Comparison of ENCODE assay signal across 32 cellular contexts in genomic region chr4:10596586-10597285, GRCh38.
"Had no signal": no experiment of that assay in that cellular context is flagged by ENCODE, and none has a peak within 500 bp of the region (broad histone marks: within the 10 kb centered on the region; RNA-seq: fewer than 3 reads in every experiment).

No MANE protein-coding gene starts in this region.

- H3K4me3 Mint-ChIP-seq: activated B cell treated with CpG ODN at 0.5 μM for 24 hours; activated CD8-positive, alpha-beta T cell treated with anti-CD3 and anti-CD28 coated beads for 36 hours; activated naive CD8-positive, alpha-beta T cell; activated T-cell treated with anti-CD3 and anti-CD28 coated beads, Interleukin-2, amount 50 U/mL, for 4 hours; activated T-helper 17 cell treated with anti-CD3 and anti-CD28 coated beads, Interleukin-2, amount 50 U/mL, for 72 hours; T-helper 17 cell; T-helper 2 cell treated with Interferon-gamma antibody and Interleukin-4, amounts not matched to agents 5 μg/mL and 100 μg/mL, for 36 hours had no signal

- H3K4me3 ChIP-seq: body of pancreas, colonic mucosa, esophagus squamous epithelium, gastroesophageal sphincter, heart right ventricle had no signal

- FAIRE-seq: endometrium, endothelial cell of umbilical vein had no signal

- H3K9me3 ChIP-seq: body of pancreas, colonic mucosa, esophagus squamous epithelium, gastroesophageal sphincter, heart right ventricle had no signal

- H3K27me3 Mint-ChIP-seq: activated B cell treated with CpG ODN at 0.5 μM for 24 hours; activated CD8-positive, alpha-beta T cell treated with anti-CD3 and anti-CD28 coated beads for 36 hours; activated naive CD8-positive, alpha-beta T cell had no signal

- ATAC-seq: activated CD4-positive, CD25-positive, alpha-beta regulatory T cell treated with anti-CD3 and anti-CD28 coated beads, Interleukin-2, amount 50 U/mL, for 24 hours; activated CD8-positive, alpha-beta T cell treated with anti-CD3 and anti-CD28 coated beads for 36 hours; activated T-cell treated with anti-CD3 and anti-CD28 coated beads, Interleukin-2, amount 50 U/mL, for 4 hours; activated T-helper 17 cell treated with anti-CD3 and anti-CD28 coated beads, Interleukin-2, amount 50 U/mL, for 72 hours; body of pancreas; gastroesophageal sphincter; heart right ventricle; T-helper 17 cell had no signal

- H3K9me3 Mint-ChIP-seq: activated B cell treated with CpG ODN at 0.5 μM for 24 hours; activated CD8-positive, alpha-beta T cell treated with anti-CD3 and anti-CD28 coated beads for 36 hours; activated T-cell treated with anti-CD3 and anti-CD28 coated beads, Interleukin-2, amount 50 U/mL, for 4 hours; activated T-helper 17 cell treated with anti-CD3 and anti-CD28 coated beads, Interleukin-2, amount 50 U/mL, for 72 hours; T-helper 2 cell treated with Interferon-gamma antibody and Interleukin-4, amounts not matched to agents 5 μg/mL and 100 μg/mL, for 36 hours had no signal

- H3K4me1 ChIP-seq: body of pancreas, colonic mucosa, esophagus squamous epithelium, gastroesophageal sphincter, heart right ventricle had no signal

- H3K36me3 ChIP-seq: colonic mucosa, esophagus squamous epithelium, gastroesophageal sphincter, heart right ventricle, WERI-Rb-1 had no signal

- H3K27me3 ChIP-seq: body of pancreas, colonic mucosa, esophagus squamous epithelium, gastroesophageal sphincter had no signal

- H3K4me1 Mint-ChIP-seq: activated T-helper 17 cell treated with anti-CD3 and anti-CD28 coated beads, Interleukin-2, amount 50 U/mL, for 72 hours had no signal

- DNase-seq: activated B cell treated with CpG ODN at 0.5 μM for 24 hours; activated CD4-positive, alpha-beta T cell treated with anti-CD3 and anti-CD28 coated beads for 48 hours; activated CD4-positive, alpha-beta T cell treated with anti-CD3 and anti-CD28 coated beads, Interleukin-2, amount 50 U/mL, for 1 hour; activated CD4-positive, alpha-beta T cell treated with anti-CD3 and anti-CD28 coated beads, Interleukin-2, amount 50 U/mL, for 48 hours; activated CD8-positive, alpha-beta memory T cell treated with anti-CD3 and anti-CD28 coated beads for 24 hours; activated CD8-positive, alpha-beta T cell treated with anti-CD3 and anti-CD28 coated beads for 36 hours; activated effector memory CD4-positive, alpha-beta T cell treated with Interleukin-2 at 50 U/mL for 16 hours; activated gamma-delta T cell treated with Interleukin-2 at 50 U/mL for 16 hours; activated naive CD4-positive, alpha-beta T cell treated with anti-CD3 and anti-CD28 coated beads, Interleukin-2, amount 50 U/mL, for 16 hours; activated naive CD4-positive, alpha-beta T cell treated with Interleukin-2 at 50 U/mL for 16 hours; activated T-cell treated with anti-CD3 and anti-CD28 coated beads, Interleukin-2, amount 50 U/mL, for 4 hours; amygdala; aorta; body of pancreas; caudate nucleus; colonic mucosa; effector CD8-positive, alpha-beta T cell; esophagus squamous epithelium; foreskin melanocyte; heart right ventricle; T-helper 1 cell; T-helper 17 cell; T1000; WERI-Rb-1 had no signal

- H3K27ac ChIP-seq: body of pancreas, colonic mucosa, epithelial cell of prostate, esophagus squamous epithelium, gastroesophageal sphincter, heart right ventricle, WERI-Rb-1 had no signal

- H3K27ac Mint-ChIP-seq: activated B cell treated with CpG ODN at 0.5 μM for 24 hours; activated CD8-positive, alpha-beta T cell treated with anti-CD3 and anti-CD28 coated beads for 36 hours; activated naive CD8-positive, alpha-beta T cell; activated T-helper 17 cell treated with anti-CD3 and anti-CD28 coated beads, Interleukin-2, amount 50 U/mL, for 72 hours; T-helper 17 cell; T-helper 2 cell treated with Interferon-gamma antibody and Interleukin-4, amounts not matched to agents 5 μg/mL and 100 μg/mL, for 36 hours had no signal

- H3K36me3 Mint-ChIP-seq: activated naive CD8-positive, alpha-beta T cell had no signal
